Comparison of ENCODE assay signal across 9 cellular contexts in the genomic region with DNA sequence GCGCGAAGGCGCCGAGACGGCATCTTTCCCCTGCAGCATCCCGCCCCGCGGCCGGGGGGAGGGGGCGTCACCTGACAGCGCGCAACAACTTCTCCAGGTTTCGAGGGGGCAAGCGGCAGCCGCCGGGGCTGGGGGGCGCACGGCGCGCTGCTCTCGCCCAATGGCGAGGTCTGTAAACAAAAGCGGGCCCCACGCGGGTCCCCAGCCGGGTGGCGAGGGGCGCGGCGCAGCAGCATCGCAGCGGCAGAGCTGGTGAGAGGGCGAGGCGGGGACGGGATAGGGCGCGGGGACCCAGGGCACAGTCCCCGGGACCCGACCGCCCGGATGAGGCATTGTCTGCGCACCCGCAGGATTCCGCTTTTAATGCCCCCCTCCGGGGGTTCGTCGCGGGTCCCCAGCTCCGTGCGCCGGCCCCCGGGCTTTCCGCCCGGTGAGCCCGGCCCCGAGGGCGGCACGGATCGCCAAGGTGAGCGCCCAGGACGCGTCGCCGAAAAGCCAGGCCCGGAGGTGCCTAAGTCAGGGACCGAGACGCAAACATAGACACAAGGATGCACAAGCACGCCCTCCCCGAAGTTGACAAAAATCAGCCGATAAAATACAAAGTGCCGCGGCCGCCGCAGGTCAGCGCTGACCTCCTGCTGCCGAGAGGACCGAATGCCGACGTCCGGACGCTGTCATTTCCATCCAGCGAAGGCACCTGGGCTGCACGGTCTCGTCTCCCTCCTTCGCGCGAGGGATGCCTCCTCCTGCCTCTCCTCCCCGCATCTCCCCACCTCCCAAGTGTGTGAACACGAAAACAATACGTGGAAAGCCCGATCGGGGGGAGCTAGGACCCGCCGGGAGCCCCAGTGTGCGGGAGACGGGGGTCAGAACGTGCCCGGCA.
A peak's percentile ranks its signal among the peaks of the same experiment; 100 is the strongest.
DNase-seq lines count a peak whose midpoint lies in the region; ATAC-seq and TF ChIP-seq lines count a peak whose summit lies in the region.
"Had no signal": no experiment of that assay in that cellular context is flagged by ENCODE, and none has a peak within 500 bp of the region (broad histone marks: within the 10 kb centered on the region; RNA-seq: fewer than 3 reads in every experiment).

No MANE protein-coding gene starts in this region.

- H3K9me3 ChIP-seq in BE2C (no peaks in the 10 kb centered on the region), GM23248 (ENCODE audit: low read depth) (no peaks in the 10 kb centered on the region), PC-3 (ENCODE audit: low read length) (no peaks in the 10 kb centered on the region), iPS DF 6.9 (ENCODE audit: control insufficient read depth, insufficient read depth, low read length) (no peaks in the 10 kb centered on the region), gastrocnemius medialis (no peaks in the 10 kb centered on the region)
- H3K9me3 ChIP-seq: neutrophil had no signal

- TF ChIP-seq POLR2A in gastrocnemius medialis (IDR thresholded peaks at IDR 0.05): no peak

- H3F3A ChIP-seq in GM23248 (ENCODE audit: insufficient read depth): peaks cover 5% of the 10 kb centered on the region
- H3F3A ChIP-seq in PC-3 (ENCODE audit: low read length, unreplicated experiment): no peaks in the 10 kb centered on the region

- peaks cover 45% of the 10 kb centered on the region for H3K4me1 Mint-ChIP-seq in activated naive CD8-positive, alpha-beta T cell treated with anti-CD3 and anti-CD28 coated beads for 36 hours

- TF ChIP-seq CTCF in BE2C (IDR thresholded peaks at IDR 0.05; ENCODE audit: low read depth, low read length) (no peak), PC-3 (conservative IDR thresholded peaks at IDR 0.05; ENCODE audit: low read depth, low read length) (no peak), gastrocnemius medialis (IDR thresholded peaks at IDR 0.05 in 4 of 5, conservative IDR thresholded peaks at IDR 0.05 in 1 of 5) (no peak)

- H3K36me3 Mint-ChIP-seq in activated naive CD8-positive, alpha-beta T cell treated with anti-CD3 and anti-CD28 coated beads for 36 hours: peaks cover 9% of the 10 kb centered on the region

- intact Hi-C loops in PC-3 (cut with micrococcal nuclease): loop anchor here (2.0 kb wide), 1 partner anchor 203 kb away; no protein-coding TSS in a partner anchor
- intact Hi-C loops in gastrocnemius medialis (cut with DNase I; ENCODE audit: low total_unique reads): no loop called here

- H3K4me3 Mint-ChIP-seq in activated naive CD8-positive, alpha-beta T cell treated with anti-CD3 and anti-CD28 coated beads for 36 hours: peak overlapping the region; percentile 78

- H3K27me3 Mint-ChIP-seq in activated naive CD8-positive, alpha-beta T cell treated with anti-CD3 and anti-CD28 coated beads for 36 hours: peaks cover 26% of the 10 kb centered on the region

- no peak overlapping the region for H3K27ac Mint-ChIP-seq in activated naive CD8-positive, alpha-beta T cell treated with anti-CD3 and anti-CD28 coated beads for 36 hours

- BruUV-seq in PC-3 (replicated peaks; lab: Mats Ljungman, UMichigan): no TSS peak

- H3K9ac ChIP-seq in GM23248 (no peak overlapping the region), PC-3 (ENCODE audit: low read length) (peak overlapping the region; percentile 25; the same call in 1 of the 2 replicates)

- H3K79me2 ChIP-seq in GM23248 (ENCODE audit: insufficient read depth) (no peaks in the 10 kb centered on the region), PC-3 (ENCODE audit: low read length) (peaks cover 7% of the 10 kb centered on the region; the same call in 1 of the 2 replicates)

- H3K4me3 ChIP-seq in BE2C (ENCODE audit: low read depth, low read length) (peak overlapping the region; percentile 83), GM23248 (peak overlapping the region; percentile 79), PC-3 (ENCODE audit: low read length) (peak overlapping the region; percentile 78), iPS DF 6.9 (ENCODE audit: low read length) (peak overlapping the region; percentile 71), gastrocnemius medialis (peak overlapping the region; percentile 27 to 55 (median 43))

- H2AFZ ChIP-seq in GM23248: peak overlapping the region; percentile 82
- H2AFZ ChIP-seq in PC-3 (ENCODE audit: low read length): peak overlapping the region; percentile 66

- H3K36me3 ChIP-seq in BE2C (no peaks in the 10 kb centered on the region), GM23248 (ENCODE audit: low read depth) (no peaks in the 10 kb centered on the region), PC-3 (ENCODE audit: low read depth, low read length) (no peaks in the 10 kb centered on the region), iPS DF 6.9 (ENCODE audit: control insufficient read depth, insufficient read depth, low read length) (no peaks in the 10 kb centered on the region; the same call in 1 of the 2 replicates), gastrocnemius medialis (no peaks in the 10 kb centered on the region)
- H3K36me3 ChIP-seq: neutrophil had no signal

- CTCF ChIA-PET in PC-3 (lab: Charles Lee): interaction anchor here (1.3 kb wide), 1 partner anchor 22 kb away, joined by 5 read pairs; no protein-coding TSS in a partner anchor

- DNase-seq in BE2C: peak; percentile 30
- peak; percentile 9 for DNase-seq in GM23248
- DNase-seq in PC-3: peak; percentile 8
- DNase-seq in activated naive CD8-positive, alpha-beta T cell treated with anti-CD3 and anti-CD28 coated beads for 36 hours: peak; percentile 17
- no peak for DNase-seq in iPS DF 6.9 (ENCODE audit: low read depth, low spot score)
- no peak for DNase-seq in gastrocnemius medialis
- DNase-seq in AG08395 (ENCODE audit: low spot score): no peak

- no peak overlapping the region for H3K27ac ChIP-seq in GM23248
- H3K27ac ChIP-seq in PC-3 (ENCODE audit: low read length): no peak overlapping the region
- H3K27ac ChIP-seq in iPS DF 6.9 (ENCODE audit: low read length): no peak overlapping the region
- no peak overlapping the region for H3K27ac ChIP-seq in gastrocnemius medialis
- H3K27ac ChIP-seq: neutrophil had no signal

- H3K27me3 ChIP-seq in BE2C (peaks cover 7% of the 10 kb centered on the region; the same call in 1 of the 2 replicates), GM23248 (replicated peaks; ENCODE audit: insufficient read depth) (peaks cover 19% of the 10 kb centered on the region), PC-3 (ENCODE audit: low read length) (no peaks in the 10 kb centered on the region), iPS DF 6.9 (ENCODE audit: control insufficient read depth, insufficient read depth, low read length) (no peaks in the 10 kb centered on the region), gastrocnemius medialis (peaks cover 43 to 44% (median 43%) of the 10 kb centered on the region in 3 donors)

- POLR2A ChIA-PET in PC-3 (lab: Charles Lee; ENCODE audit: unreplicated experiment): no interaction called here

- H3K9me2 ChIP-seq in GM23248 (ENCODE audit: insufficient read depth) (no peaks in the 10 kb centered on the region), PC-3 (replicated peaks; ENCODE audit: low read length) (no peaks in the 10 kb centered on the region)

- H3K9me3 Mint-ChIP-seq in activated naive CD8-positive, alpha-beta T cell treated with anti-CD3 and anti-CD28 coated beads for 36 hours: no peaks in the 10 kb centered on the region

- 2 to 6% methylated on average over 62 to 70 of the region's 98 CpGs for WGBS in GM23248 (ENCODE audit: low coverage in 1 of 2, low lambda C conversion rate in 2 of 2, missing lambda C conversion rate in 2 of 2), 2 experiments
- no CpG with 5 or more reads among the region's 98 CpGs for WGBS in iPS DF 6.9 (ENCODE audit: insufficient coverage, insufficient read length)

- peak; percentile 11 for ATAC-seq in PC-3
- ATAC-seq in gastrocnemius medialis: no peak
- ATAC-seq in HG03108 (IDR thresholded peaks at IDR 0.05; ENCODE audit: unreplicated experiment): no peak

- H4K20me1 ChIP-seq in GM23248 (ENCODE audit: insufficient read depth): no peaks in the 10 kb centered on the region
- no peaks in the 10 kb centered on the region for H4K20me1 ChIP-seq in PC-3 (ENCODE audit: low read length)

- H3K4me2 ChIP-seq in GM23248 (ENCODE audit: unreplicated experiment): peak overlapping the region; percentile 50
- peak overlapping the region; percentile 72 for H3K4me2 ChIP-seq in PC-3 (ENCODE audit: low read length)

- H3K4me1 ChIP-seq in BE2C (no peaks in the 10 kb centered on the region), GM23248 (ENCODE audit: insufficient read depth) (0 out of 2 replicates have a peak, but pooled peaks cover 5% of the 10 kb centered on the region), PC-3 (ENCODE audit: insufficient read depth, low read length) (peaks cover 17% of the 10 kb centered on the region), iPS DF 6.9 (ENCODE audit: control insufficient read depth, insufficient read depth, low read length) (peaks cover 13% of the 10 kb centered on the region), gastrocnemius medialis (peaks cover 0 to 6% of the 10 kb centered on the region in 2 donors)

- in situ Hi-C loops in GM23248 (cut with MboI) (no loop called here), gastrocnemius medialis (cut with MboI; ENCODE audit: low sequenced_read_pairs in 4 of 4) (no loop called here)

Comparison
In these comparisons a context has a peak if more than half of its experiments do, and no peak if none do; other contexts are left out.
1. DNase-seq: peak in BE2C (single experiment), GM23248 (single experiment), PC-3 (single experiment) and activated naive CD8-positive, alpha-beta T cell treated with anti-CD3 and anti-CD28 coated beads for 36 hours (single experiment); none in iPS DF 6.9 (single experiment), gastrocnemius medialis (0 of 2) and AG08395 (single experiment).
2. Peak in every context shown above with its lines, with median percentiles within 50 percentile points of each other: H3K4me3 ChIP-seq.